ENCODE assay signal across 23 cellular contexts in genomic region chr11:2994336-2994730, GRCh38. TPM values are rescaled to one million over a fixed set of nuclear protein-coding genes. Genes with fewer than 3 reads are reported as not detected.
A peak's percentile ranks its signal among the peaks of the same experiment; 100 is the strongest.
DNase-seq lines count a peak whose midpoint lies in the region; ATAC-seq and TF ChIP-seq lines count a peak whose summit lies in the region.
"Had no signal": no experiment of that assay in that cellular context is flagged by ENCODE, and none has a peak within 500 bp of the region (broad histone marks: within the 10 kb centered on the region; RNA-seq: fewer than 3 reads in every experiment).

No MANE protein-coding gene starts in this region.

- H3K36me3 ChIP-seq in DOHH2 (ENCODE audit: control insufficient read depth, low read length): peaks cover 23% of the 10 kb centered on the region
- no peaks in the 10 kb centered on the region for H3K36me3 ChIP-seq in effector memory CD4-positive, alpha-beta T cell (ENCODE audit: control insufficient read depth, insufficient read depth, low read length)
- H3K36me3 ChIP-seq: vagina had no signal

- peak overlapping the region; percentile 62 for H3K27ac Mint-ChIP-seq in activated CD4-positive, alpha-beta T cell treated with anti-CD3 and anti-CD28 coated beads, Interleukin-2, amount 10 ng/mL, durations not matched to agents 24 days and 14 days
- H3K27ac Mint-ChIP-seq in activated naive CD8-positive, alpha-beta T cell treated with anti-CD3 and anti-CD28 coated beads, Interleukin-2, amount 50 U/mL, for 24 hours: peak overlapping the region; percentile 31
- H3K27ac Mint-ChIP-seq in nephron: peak overlapping the region in 2 of 3 experiments; percentile 40 to 48

- H3K9me3 Mint-ChIP-seq in activated CD4-positive, alpha-beta T cell treated with anti-CD3 and anti-CD28 coated beads, Interleukin-2, amount 10 ng/mL, durations not matched to agents 24 days and 14 days: no peaks in the 10 kb centered on the region
- H3K9me3 Mint-ChIP-seq in activated naive CD8-positive, alpha-beta T cell treated with anti-CD3 and anti-CD28 coated beads, Interleukin-2, amount 50 U/mL, for 24 hours: no peaks in the 10 kb centered on the region
- no peaks in the 10 kb centered on the region for H3K9me3 Mint-ChIP-seq in nephron
- H3K9me3 Mint-ChIP-seq: IgD-negative memory B cell had no signal

- no peak for DNase-seq in activated CD4-positive, alpha-beta T cell treated with anti-CD3 and anti-CD28 coated beads, Interleukin-2, amount 10 ng/mL, durations not matched to agents 24 days and 14 days
- no peak for DNase-seq in activated CD4-positive, alpha-beta T cell treated with anti-CD3 and anti-CD28 coated beads for 1 hour
- no peak for DNase-seq in activated naive CD8-positive, alpha-beta T cell treated with anti-CD3 and anti-CD28 coated beads, Interleukin-2, amount 50 U/mL, for 24 hours
- no peak for DNase-seq in effector memory CD4-positive, alpha-beta T cell
- DNase-seq in NCI-H526 treated with DMSO at 0.1 percent for 48 hours (lab: John Stamatoyannopoulos, UW): no peak
- DNase-seq: caudate nucleus, DMS153, dorsolateral prefrontal cortex, erythroblast, foreskin melanocyte, GF-D8, HCEC 1CT, hypothalamus, NCI-H774, T1000 had no signal

- H3K4me3 Mint-ChIP-seq in activated CD4-positive, alpha-beta T cell treated with anti-CD3 and anti-CD28 coated beads, Interleukin-2, amount 10 ng/mL, durations not matched to agents 24 days and 14 days: peak overlapping the region; percentile 39
- H3K4me3 Mint-ChIP-seq in activated naive CD8-positive, alpha-beta T cell treated with anti-CD3 and anti-CD28 coated beads, Interleukin-2, amount 50 U/mL, for 24 hours: no peak overlapping the region
- H3K4me3 Mint-ChIP-seq in nephron: peak overlapping the region; percentile 71 to 78 (median 71)

- H3F3A ChIP-seq in DOHH2 (ENCODE audit: control insufficient read depth, insufficient read depth): peaks cover 3% of the 10 kb centered on the region; the same call in 1 of the 2 replicates

- peak overlapping the region; percentile 75 for H3K27ac ChIP-seq in DOHH2 (ENCODE audit: low read depth, low read length)
- H3K27ac ChIP-seq in effector memory CD4-positive, alpha-beta T cell (ENCODE audit: insufficient read depth, low read length, poor library complexity, severe bottlenecking): no peak overlapping the region
- H3K27ac ChIP-seq: BLaER1, dorsolateral prefrontal cortex, skin epidermis, vagina had no signal

- peaks cover 19% of the 10 kb centered on the region for H3K36me3 Mint-ChIP-seq in activated CD4-positive, alpha-beta T cell treated with anti-CD3 and anti-CD28 coated beads, Interleukin-2, amount 10 ng/mL, durations not matched to agents 24 days and 14 days (ENCODE audit: low read depth)
- peaks cover 19% of the 10 kb centered on the region for H3K36me3 Mint-ChIP-seq in activated naive CD8-positive, alpha-beta T cell treated with anti-CD3 and anti-CD28 coated beads, Interleukin-2, amount 50 U/mL, for 24 hours (ENCODE audit: low read depth)
- no peaks in the 10 kb centered on the region for H3K36me3 Mint-ChIP-seq in nephron (ENCODE audit: low read depth)

- no peak for ATAC-seq in activated naive CD8-positive, alpha-beta T cell treated with anti-CD3 and anti-CD28 coated beads, Interleukin-2, amount 50 U/mL, for 24 hours
- ATAC-seq in GM21825 (IDR thresholded peaks at IDR 0.05; ENCODE audit: unreplicated experiment): no peak
- ATAC-seq: A549 had no signal

- H4K20me1 ChIP-seq in DOHH2 (ENCODE audit: control insufficient read depth, insufficient read depth, low read depth, low read length): peaks cover 12% of the 10 kb centered on the region; the same call in 1 of the 2 replicates

- H3K27me3 Mint-ChIP-seq in activated CD4-positive, alpha-beta T cell treated with anti-CD3 and anti-CD28 coated beads, Interleukin-2, amount 10 ng/mL, durations not matched to agents 24 days and 14 days: no peaks in the 10 kb centered on the region
- no peaks in the 10 kb centered on the region for H3K27me3 Mint-ChIP-seq in activated naive CD8-positive, alpha-beta T cell treated with anti-CD3 and anti-CD28 coated beads, Interleukin-2, amount 50 U/mL, for 24 hours
- H3K27me3 Mint-ChIP-seq in nephron (ENCODE audit: low read depth): no peaks in the 10 kb centered on the region
- H3K27me3 Mint-ChIP-seq: IgD-negative memory B cell had no signal

- no peaks in the 10 kb centered on the region for H3K9me3 ChIP-seq in DOHH2 (ENCODE audit: control insufficient read depth, insufficient read depth, low read length)
- no peaks in the 10 kb centered on the region for H3K9me3 ChIP-seq in effector memory CD4-positive, alpha-beta T cell (ENCODE audit: control insufficient read depth, low read length)
- H3K9me3 ChIP-seq: A549, BLaER1, vagina had no signal

- TF ChIP-seq CTCF in DOHH2 (IDR thresholded peaks at IDR 0.05; ENCODE audit: low read depth, low read length, poor library complexity, severe bottlenecking) (no peak), nephron (IDR thresholded peaks at IDR 0.05; ENCODE audit: unreplicated experiment in 3 of 3) (no peak)

- H3K4me2 ChIP-seq in DOHH2 (ENCODE audit: low read length): peak overlapping the region; percentile 53
- H3K4me2 ChIP-seq: A549 had no signal

- H3K4me3 ChIP-seq in DOHH2 (ENCODE audit: low read length): peak overlapping the region; percentile 37; the same call in 1 of the 2 replicates
- H3K4me3 ChIP-seq in effector memory CD4-positive, alpha-beta T cell (ENCODE audit: insufficient read depth, low read depth, low read length, poor library complexity, severe bottlenecking): no peak overlapping the region
- H3K4me3 ChIP-seq: A549, BLaER1, dorsolateral prefrontal cortex, skin epidermis, vagina had no signal

- peaks cover 30% of the 10 kb centered on the region for H3K79me2 ChIP-seq in DOHH2 (ENCODE audit: control insufficient read depth, low read length)

- H3K4me1 Mint-ChIP-seq in activated CD4-positive, alpha-beta T cell treated with anti-CD3 and anti-CD28 coated beads, Interleukin-2, amount 10 ng/mL, durations not matched to agents 24 days and 14 days: peaks cover 14% of the 10 kb centered on the region
- H3K4me1 Mint-ChIP-seq in activated naive CD8-positive, alpha-beta T cell treated with anti-CD3 and anti-CD28 coated beads, Interleukin-2, amount 50 U/mL, for 24 hours: peaks cover 16% of the 10 kb centered on the region
- H3K4me1 Mint-ChIP-seq in nephron: peaks cover 21% of the 10 kb centered on the region

- H3K4me1 ChIP-seq in DOHH2 (ENCODE audit: control insufficient read depth, low read length): peaks cover 27% of the 10 kb centered on the region
- H3K4me1 ChIP-seq in effector memory CD4-positive, alpha-beta T cell (ENCODE audit: control insufficient read depth, insufficient read depth, low read length, poor library complexity, severe bottlenecking): peaks cover 5% of the 10 kb centered on the region

- H3K27me3 ChIP-seq in DOHH2 (ENCODE audit: control insufficient read depth, low read length): no peaks in the 10 kb centered on the region
- no peaks in the 10 kb centered on the region for H3K27me3 ChIP-seq in effector memory CD4-positive, alpha-beta T cell (replicated peaks; ENCODE audit: control insufficient read depth, insufficient read depth, low read length, poor library complexity, severe bottlenecking)
- H3K27me3 ChIP-seq: BLaER1, dorsolateral prefrontal cortex, vagina had no signal

- intact Hi-C loops in activated CD4-positive, alpha-beta T cell treated with anti-CD3 and anti-CD28 coated beads, Interleukin-2, amount 10 ng/mL, durations not matched to agents 24 days and 14 days (cut with micrococcal nuclease): loop anchor here (5.0 kb wide), 1 partner anchor 102 kb away; no protein-coding TSS in a partner anchor

- H3K9me2 ChIP-seq in DOHH2 (replicated peaks; ENCODE audit: control insufficient read depth, low read length): no peaks in the 10 kb centered on the region

RNA-seq across cellular contexts. Expression of gene NAP1L4, which starts 2.2 kb away (rescaled TPM):
- 263 and 272 TPM in 2 replicates for total RNA-seq in activated CD4-positive, alpha-beta T cell treated with anti-CD3 and anti-CD28 coated beads, Interleukin-2, amount 10 ng/mL, durations not matched to agents 24 days and 14 days
